Comparison of ENCODE assay signal across 28 cellular contexts in genomic region chr9:72338631-72339030, GRCh38.
"Had no signal": no experiment of that assay in that cellular context is flagged by ENCODE, and none has a peak within 500 bp of the region (broad histone marks: within the 10 kb centered on the region; RNA-seq: fewer than 3 reads in every experiment).

No MANE protein-coding gene starts in this region.

- H3K9me3 Mint-ChIP-seq: dendritic cell treated with granulocyte-macrophage colony-stimulating factor and Interleukin-4, amounts not matched to agents 40 ng/mL and 50 ng/mL, for 4 days; endodermal cell; immature natural killer cell; nephron progenitor cell; stimulated activated naive B cell treated with anti-CD40 and anti-IgM and Interleukin-4, amounts not matched to agents 10 μg/mL and 1 μg/mL and 100 μg/mL, for 72 hours; stimulated activated naive CD8-positive, alpha-beta T cell treated with anti-CD3 and anti-CD28 coated beads, Interleukin-15, Interleukin-2, amounts not matched to agents 100 ng/mL and 50 ng/mL, for 24 hours had no signal

- H3K4me3 ChIP-seq: colonic mucosa, esophagus muscularis mucosa, gastroesophageal sphincter, heart right ventricle, lower lobe of right lung, pancreas, right lobe of liver, thoracic aorta, tibial nerve, upper lobe of left lung had no signal

- H3K27ac Mint-ChIP-seq: dendritic cell treated with granulocyte-macrophage colony-stimulating factor and Interleukin-4, amounts not matched to agents 40 ng/mL and 50 ng/mL, for 4 days; endodermal cell; naive thymus-derived CD8-positive, alpha-beta T cell; nephron progenitor cell; stimulated activated naive B cell treated with anti-CD40 and anti-IgM and Interleukin-4, amounts not matched to agents 10 μg/mL and 1 μg/mL and 100 μg/mL, for 72 hours; stimulated activated naive CD8-positive, alpha-beta T cell treated with anti-CD3 and anti-CD28 coated beads, Interleukin-15, Interleukin-2, amounts not matched to agents 100 ng/mL and 50 ng/mL, for 24 hours had no signal

- H3K27me3 Mint-ChIP-seq: dendritic cell treated with granulocyte-macrophage colony-stimulating factor and Interleukin-4, amounts not matched to agents 40 ng/mL and 50 ng/mL, for 4 days; stimulated activated naive B cell treated with anti-CD40 and anti-IgM and Interleukin-4, amounts not matched to agents 10 μg/mL and 1 μg/mL and 100 μg/mL, for 72 hours; stimulated activated naive CD8-positive, alpha-beta T cell treated with anti-CD3 and anti-CD28 coated beads, Interleukin-15, Interleukin-2, amounts not matched to agents 100 ng/mL and 50 ng/mL, for 24 hours had no signal

- DNase-seq: colonic mucosa; effector CD8-positive, alpha-beta T cell; endodermal cell; foreskin keratinocyte; glutamatergic neuron; heart right ventricle; hippocampal formation; immature natural killer cell; left colon; left ventricle myocardium superior; lower lobe of right lung; naive thymus-derived CD8-positive, alpha-beta T cell; nephron progenitor cell; occipital lobe; pancreas; right lobe of liver; small intestine; stimulated activated CD4-positive, alpha-beta T cell treated with anti-CD3 and anti-CD28 coated beads, Interleukin-15, amount 100 ng/mL, for 24 hours; stimulated activated CD4-positive, alpha-beta T cell treated with anti-CD3 and anti-CD28 coated beads, Interleukin-2, amount 100 ng/mL, for 48 hours; stimulated activated naive B cell treated with anti-CD40 and anti-IgM and Interleukin-4, amounts not matched to agents 10 μg/mL and 1 μg/mL and 100 μg/mL, for 72 hours; upper lobe of left lung had no signal

- H3K27ac ChIP-seq: colonic mucosa, epithelial cell of prostate, esophagus muscularis mucosa, foreskin keratinocyte, gastroesophageal sphincter, heart right ventricle, lower lobe of right lung, pancreas, right lobe of liver, thoracic aorta, tibial nerve, upper lobe of left lung had no signal

- H3K36me3 ChIP-seq: colonic mucosa, gastroesophageal sphincter, pancreas, right lobe of liver, thoracic aorta, tibial nerve, upper lobe of left lung had no signal

- H3K9me3 ChIP-seq: colonic mucosa, esophagus muscularis mucosa, gastroesophageal sphincter, heart right ventricle, lower lobe of right lung, pancreas, right lobe of liver, thoracic aorta, tibial nerve, upper lobe of left lung had no signal

- H3K4me3 Mint-ChIP-seq: dendritic cell treated with granulocyte-macrophage colony-stimulating factor and Interleukin-4, amounts not matched to agents 40 ng/mL and 50 ng/mL, for 4 days; endodermal cell; immature natural killer cell; naive thymus-derived CD8-positive, alpha-beta T cell; nephron progenitor cell; stimulated activated naive B cell treated with anti-CD40 and anti-IgM and Interleukin-4, amounts not matched to agents 10 μg/mL and 1 μg/mL and 100 μg/mL, for 72 hours; stimulated activated naive CD8-positive, alpha-beta T cell treated with anti-CD3 and anti-CD28 coated beads, Interleukin-15, Interleukin-2, amounts not matched to agents 100 ng/mL and 50 ng/mL, for 24 hours had no signal

- H3K27me3 ChIP-seq: colonic mucosa, esophagus muscularis mucosa, foreskin keratinocyte, gastroesophageal sphincter, heart right ventricle, pancreas, right lobe of liver, tibial nerve, upper lobe of left lung had no signal

- H3K4me1 ChIP-seq: colonic mucosa, esophagus muscularis mucosa, foreskin keratinocyte, gastroesophageal sphincter, heart right ventricle, lower lobe of right lung, right lobe of liver, tibial nerve, upper lobe of left lung had no signal
